ENCODE assay signal across 3 cellular contexts in the genomic region with DNA sequence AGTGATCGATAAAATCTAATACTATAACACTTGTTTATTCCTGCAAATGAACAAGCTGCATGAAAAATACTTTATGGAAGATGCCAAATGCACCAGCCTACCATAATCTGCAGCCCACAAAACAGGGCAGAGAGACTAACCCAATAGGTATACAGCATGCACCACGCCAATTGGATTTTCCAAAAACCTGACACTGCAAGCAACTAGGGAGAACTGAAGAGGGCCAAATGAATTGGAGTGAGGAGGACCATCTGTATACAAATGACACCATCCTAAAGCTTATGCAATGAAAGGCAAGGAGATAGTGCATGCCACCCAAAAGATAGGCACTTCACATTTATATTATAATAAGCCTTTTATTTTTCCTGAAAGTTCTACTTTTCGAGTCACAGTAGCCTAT.
"Had no signal": no experiment of that assay in that cellular context is flagged by ENCODE, and none has a peak within 500 bp of the region (broad histone marks: within the 10 kb centered on the region; RNA-seq: fewer than 3 reads in every experiment).

No MANE protein-coding gene starts in this region.

- ATAC-seq: GM12878 had no signal

- DNase-seq: GDM1, GF-D8 had no signal

- H3K4me3 ChIP-seq: GM12878 had no signal
